Comparison of ENCODE assay signal across 8 cellular contexts in genomic region chr10:104328916-104329710, GRCh38. TPM values are rescaled to one million over a fixed set of nuclear protein-coding genes. Genes with fewer than 3 reads are reported as not detected.
DNase-seq lines count a peak whose midpoint lies in the region; ATAC-seq and TF ChIP-seq lines count a peak whose summit lies in the region.

No MANE protein-coding gene starts in this region.

- peak overlapping the region; percentile 64 for H3K4me3 ChIP-seq in BLaER1
- peak overlapping the region; percentile 13 for H3K4me3 ChIP-seq in MG63
- peak overlapping the region in 1 of 2 experiments; percentile 70 for H3K4me3 ChIP-seq in mesenchymal stem cell (ENCODE audit: insufficient read depth in 1 of 2, low read depth in 1 of 2, low read length in 2 of 2)

- peak overlapping the region; percentile 96 for H4K8ac ChIP-seq in mesenchymal stem cell (ENCODE audit: low read length)

- H2BK5ac ChIP-seq in mesenchymal stem cell (ENCODE audit: low read depth, low read length, poor library complexity, severe bottlenecking), result peak overlapping the region; percentile 88

- H2BK120ac ChIP-seq in mesenchymal stem cell (ENCODE audit: low read depth, low read length), result peak overlapping the region; percentile 96

- peak overlapping the region; percentile 15 for H2BK15ac ChIP-seq in mesenchymal stem cell (ENCODE audit: low read depth, poor library complexity, severe bottlenecking)

- H3K4me1 ChIP-seq in BLaER1 (peaks cover 100% of the 10 kb centered on the region), mesenchymal stem cell (ENCODE audit: control insufficient read depth, insufficient read depth, low read depth, low read length) (peaks cover 67% of the 10 kb centered on the region)

- H3K9me3 ChIP-seq in BLaER1, result no peaks in the 10 kb centered on the region
- H3K9me3 ChIP-seq in MG63, result no peaks in the 10 kb centered on the region
- H3K9me3 ChIP-seq in mesenchymal stem cell (ENCODE audit: control insufficient read depth, low read length), result no peaks in the 10 kb centered on the region

- H3K36me3 ChIP-seq in BLaER1, result peaks cover 36% of the 10 kb centered on the region
- peaks cover 35% of the 10 kb centered on the region for H3K36me3 ChIP-seq in MG63
- H3K36me3 ChIP-seq in mesenchymal stem cell (ENCODE audit: control insufficient read depth in 1 of 2, insufficient read depth in 2 of 2, low read depth in 1 of 2, low read length in 2 of 2), result peaks cover 30 to 42% of the 10 kb centered on the region in 2 experiments

- H3K4me2 ChIP-seq in BLaER1 (peak overlapping the region; percentile 97), mesenchymal stem cell (ENCODE audit: low read length, poor library complexity, severe bottlenecking) (peak overlapping the region; percentile 29)

- peak overlapping the region; percentile 88 to 99 for H3K18ac ChIP-seq in mesenchymal stem cell (ENCODE audit: low read depth in 1 of 2, low read length in 2 of 2)

- peak overlapping the region; percentile 50 to 95 for H3K4ac ChIP-seq in mesenchymal stem cell (ENCODE audit: low read depth in 1 of 2, low read length in 2 of 2)

- H3K27ac ChIP-seq in BLaER1 (peak overlapping the region; percentile 89), cingulate gyrus (ENCODE audit: low read depth, low read length) (peak overlapping the region; percentile 93), mesenchymal stem cell (ENCODE audit: low read length, poor library complexity, severe bottlenecking) (peak overlapping the region; percentile 98)

- ATAC-seq in GM21737 (IDR thresholded peaks at IDR 0.05; ENCODE audit: unreplicated experiment), result peak; percentile 45

- peak overlapping the region; percentile 85 to 88 for H2BK12ac ChIP-seq in mesenchymal stem cell (ENCODE audit: low read length in 2 of 2)

- 9% methylated on average over 9 of the region's 15 CpGs for WGBS in mesenchymal stem cell

- H2AK5ac ChIP-seq in mesenchymal stem cell (ENCODE audit: low read length, severe bottlenecking), result peak overlapping the region; percentile 70

- H3K23ac ChIP-seq in mesenchymal stem cell (ENCODE audit: low read length in 2 of 2), result peak overlapping the region in 1 of 2 experiments; percentile 75

- no peak overlapping the region for H2AFZ ChIP-seq in mesenchymal stem cell (ENCODE audit: low read depth, low read length)

- peaks cover 87% of the 10 kb centered on the region for H4K20me1 ChIP-seq in BLaER1

- TF ChIP-seq CTCF in GM10266 (IDR thresholded peaks at IDR 0.05; ENCODE audit: control insufficient read depth, insufficient read depth, low read depth, missing control alignments), result no peak

- H3K9ac ChIP-seq in BLaER1, result peak overlapping the region; percentile 81
- peak overlapping the region; percentile 97 for H3K9ac ChIP-seq in mesenchymal stem cell (ENCODE audit: low read length)

- DNase-seq in MG63 (peak; percentile 95), mesenchymal stem cell (peak; percentile 95), GM10266 (ENCODE audit: extremely low spot score) (no peak)
- peak; percentile 85 for DNase-seq in activated CD4-positive, alpha-beta T cell treated with anti-CD3 and anti-CD28 coated beads for 48 hours
- peak; percentile 47 for DNase-seq in stimulated activated CD8-positive, alpha-beta memory T cell treated with anti-CD3 and anti-CD28 coated beads, Interleukin-12 subunit alpha, Interleukin-12 subunit beta, amount 100 ng/mL, for 24 hours (ENCODE audit: extremely low read depth)

- peak overlapping the region in 1 of 2 experiments; percentile 95 for H3K14ac ChIP-seq in mesenchymal stem cell (ENCODE audit: low read length in 2 of 2)

- peaks cover 9% of the 10 kb centered on the region for H3K79me1 ChIP-seq in mesenchymal stem cell (replicated peaks; ENCODE audit: low read length, poor library complexity, severe bottlenecking)

- peak overlapping the region; percentile 98 for H4K91ac ChIP-seq in mesenchymal stem cell (ENCODE audit: low read length)

- no peaks in the 10 kb centered on the region for H3K27me3 ChIP-seq in BLaER1
- H3K27me3 ChIP-seq in MG63, result no peaks in the 10 kb centered on the region
- H3K27me3 ChIP-seq in mesenchymal stem cell (ENCODE audit: control insufficient read depth in 1 of 2, insufficient read depth in 1 of 2, low read length in 2 of 2), result no peaks in the 10 kb centered on the region

RNA-seq across cellular contexts. Expression of gene ITPRIP, which starts 9.2 kb away (rescaled TPM):
- total RNA-seq in MG63 (2014; rRNA removed; shearing (Covaris generic); ENCODE audit: low replicate concordance), result 5.6 and 15.5 TPM in 2 replicates
- 13.8 TPM for polyA plus RNA-seq in mesenchymal stem cell (2013, experiment 1 of 2)
- polyA plus RNA-seq in mesenchymal stem cell (2013, experiment 2 of 2), result 13.9 TPM

RNA-seq across cellular contexts. Expression of gene CFAP58, which starts 24.5 kb away (rescaled TPM):
- 0.05 and 0.20 TPM in 2 replicates for total RNA-seq in MG63 (2014; rRNA removed; shearing (Covaris generic); ENCODE audit: low replicate concordance)
- polyA plus RNA-seq in mesenchymal stem cell (2013, experiment 1 of 2), result 0.12 TPM
- 0.11 TPM for polyA plus RNA-seq in mesenchymal stem cell (2013, experiment 2 of 2)
